Comparison of ENCODE assay signal across 8 cellular contexts in the genomic region with DNA sequence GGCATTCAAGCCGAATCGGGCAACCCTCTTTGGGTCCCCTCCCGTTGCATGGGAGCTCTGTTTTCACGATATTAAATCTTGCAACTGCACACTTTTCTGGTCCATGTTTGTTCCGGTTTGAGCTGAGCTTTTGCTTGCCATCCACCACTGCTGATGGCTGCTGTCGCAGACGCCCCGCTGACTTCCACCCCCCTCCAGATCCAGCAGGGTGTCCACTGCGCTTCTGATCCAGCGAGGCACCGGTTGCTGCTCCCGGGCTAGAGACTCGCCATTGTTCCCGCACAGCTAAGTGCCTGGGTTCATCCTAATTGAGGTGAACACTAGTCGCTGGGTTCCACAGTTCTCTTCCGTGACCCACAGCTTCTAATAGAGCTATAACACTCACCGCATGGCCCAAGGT. TPM values are rescaled to one million over a fixed set of nuclear protein-coding genes. Genes with fewer than 3 reads are reported as not detected.
DNase-seq lines count a peak whose midpoint lies in the region; ATAC-seq, FAIRE-seq and TF ChIP-seq lines count a peak whose summit lies in the region.

No MANE protein-coding gene starts in this region.

- H3K36me3 ChIP-seq in right atrium auricular region (no peaks in the 10 kb centered on the region), K562 (ENCODE audit: control insufficient read depth, insufficient read depth, low read length) (no peaks in the 10 kb centered on the region), mucosa of rectum (ENCODE audit: control insufficient read depth in 2 of 2, insufficient read depth in 2 of 2, low read length in 2 of 2) (no peaks in the 10 kb centered on the region)

- FAIRE-seq in K562 (lab: Jason Lieb, UNC): no peak

- WGBS in K562 (ENCODE audit: insufficient coverage, low coverage, missing lambda C conversion rate): 60% methylated on average over 17 of the region's 17 CpGs

- intact Hi-C loops in left ventricle myocardium superior (cut with micrococcal nuclease): no loop called here
- intact Hi-C loops in K562 (cut with micrococcal nuclease): no loop called here

- BruUV-seq in K562 (replicated peaks; lab: Mats Ljungman, UMichigan): no TSS peak

- H3K9me3 ChIP-seq in right atrium auricular region (no peaks in the 10 kb centered on the region), K562 (replicated peaks; ENCODE audit: control insufficient read depth, insufficient read depth, low read depth, low read length) (no peaks in the 10 kb centered on the region), mucosa of rectum (ENCODE audit: control insufficient read depth in 2 of 2, low read length in 2 of 2) (no peaks in the 10 kb centered on the region)

- H3K9ac ChIP-seq in K562 (ENCODE audit: insufficient read depth in 1 of 2, low read depth in 2 of 2, low read length in 2 of 2) (0 out of 4 replicates have a peak overlapping the region, but pooled peaks of 1 of the 2 experiments have one; percentile 45), mucosa of rectum (ENCODE audit: low read depth in 1 of 2, low read length in 2 of 2) (peak overlapping the region in 1 of 2 donors; percentile 78)

- peak overlapping the region; percentile 91 for H3K4me2 ChIP-seq in K562 (ENCODE audit: insufficient read depth, low read length)

- CTCF ChIA-PET in K562 (lab: Yijun Ruan, JAX; ENCODE audit: low intra/inter-chr PET ratio): no interaction called here

- peaks cover 0 to 32% of the 10 kb centered on the region in 2 donors for H3K4me1 ChIP-seq in right atrium auricular region
- peaks cover 2 to 19% of the 10 kb centered on the region in 2 experiments; a peak in 3 of 5 replicates for H3K4me1 ChIP-seq in K562 (replicated peaks in 1 of 2; ENCODE audit: control insufficient read depth in 2 of 2, insufficient read depth in 2 of 2, low read length in 2 of 2)
- peaks cover 9 to 10% of the 10 kb centered on the region in 2 donors for H3K4me1 ChIP-seq in mucosa of rectum (ENCODE audit: control insufficient read depth in 2 of 2, insufficient read depth in 2 of 2, low read length in 2 of 2)

- no peak for TF ChIP-seq CTCF in right atrium auricular region (IDR thresholded peaks at IDR 0.05)
- TF ChIP-seq CTCF in K562 (IDR thresholded peaks at IDR 0.05 in 2 of 3, conservative IDR thresholded peaks at IDR 0.05 in 1 of 3; ENCODE audit: insufficient read depth in 2 of 3, low read depth in 1 of 3, low read length in 3 of 3): no peak

- in situ Hi-C loops in K562 (cut with MboI): no loop called here

- DNase-seq in right atrium auricular region (ENCODE audit: low spot score) (no peak), left ventricle myocardium superior (no peak), K562 (ENCODE audit: extremely low read depth in 1 of 4, low spot score in 3 of 4) (no peak), SW480 (ENCODE audit: low spot score) (no peak), SIG-M5 treated with dmso at 0.1 percent for 504 hours (lab: John Stamatoyannopoulos, UW; ENCODE audit: unreplicated experiment) (no peak)

- H3K27ac ChIP-seq in right atrium auricular region (peak overlapping the region; percentile 87 to 95), K562 (ENCODE audit: extremely low read depth, low read depth, low read length) (no peak overlapping the region), mucosa of rectum (ENCODE audit: low read depth in 2 of 2, low read length in 2 of 2) (no peak overlapping the region)

- no peak for TF ChIP-seq RAD21 in K562 (CRISPR knock-in tag; conservative IDR thresholded peaks at IDR 0.05 in 1 of 2, IDR thresholded peaks at IDR 0.05 in 1 of 2)

- no peak for TF ChIP-seq EP300 in K562 (IDR thresholded peaks at IDR 0.05; ENCODE audit: low read length)

- no peak overlapping the region for H2AFZ ChIP-seq in K562 (ENCODE audit: low read depth, low read length)

- H3K79me2 ChIP-seq in K562 (ENCODE audit: control insufficient read depth, insufficient read depth, low read length): no peaks in the 10 kb centered on the region

- H3K9me1 ChIP-seq in K562 (ENCODE audit: control insufficient read depth, insufficient read depth, low read length): peaks cover 3% of the 10 kb centered on the region

- TF ChIP-seq POLR2A in K562 (conservative IDR thresholded peaks at IDR 0.05): no peak

- H3K27me3 ChIP-seq in right atrium auricular region (no peaks in the 10 kb centered on the region), K562 (ENCODE audit: control insufficient read depth in 2 of 2, insufficient read depth in 2 of 2, low read length in 2 of 2) (no peaks in the 10 kb centered on the region), mucosa of rectum (ENCODE audit: control insufficient read depth in 2 of 2, insufficient read depth in 2 of 2, low read length in 2 of 2) (no peaks in the 10 kb centered on the region)

- H4K20me1 ChIP-seq in K562 (replicated peaks; ENCODE audit: control insufficient read depth, insufficient read depth, low read length): peaks cover 10% of the 10 kb centered on the region

- ATAC-seq in left ventricle myocardium superior: no peak
- ATAC-seq in K562: no peak
- no peak for ATAC-seq in GM18520 (IDR thresholded peaks at IDR 0.05; ENCODE audit: unreplicated experiment)
- ATAC-seq in HG03280 (IDR thresholded peaks at IDR 0.05; ENCODE audit: unreplicated experiment): no peak

- H3K4me3 ChIP-seq in right atrium auricular region: peak overlapping the region; percentile 85 to 93
- no peak overlapping the region for H3K4me3 ChIP-seq in K562
- H3K4me3 ChIP-seq in mucosa of rectum (ENCODE audit: low read length in 2 of 2): peak overlapping the region; percentile 88 to 93

- POLR2A ChIA-PET in K562 (lab: Yijun Ruan, JAX): interaction anchor here (0.7 kb wide), 2 partner anchors 26 to 299 kb away, joined by 3 read pairs; no protein-coding TSS in a partner anchor

TF ChIP-seq in K562, 482 proteins besides CTCF, POLR2A, EP300 and RAD21:
- no peak for TF ChIP-seq STAT5B (CRISPR knock-in tag; IDR thresholded peaks at IDR 0.05)
- peak; percentile 58 for TF ChIP-seq POLR2G (IDR thresholded peaks at IDR 0.05; ENCODE audit: low read depth, low read length)

RNA-seq across cellular contexts. Expression of gene ACOX3, which starts 13.3 kb away (rescaled TPM):
- total RNA-seq in right atrium auricular region (10 to 100 TPM; 66.9 to 68.8 TPM), left ventricle myocardium superior (25.8 TPM), K562 (2014; rRNA removed) (4.9 and 5.1 TPM in 2 replicates), K562 (2014; rRNA removed; fragmentation: Illumina TruSeq; extraction: Trizol) (3.7 and 3.8 TPM in 2 replicates), K562 (2015; rRNA removed; fragmentation: Illumina TruSeq; extraction: Trizol) (3.8 and 4.6 TPM in 2 replicates), K562 (2021) (5.9 and 7.3 TPM in 2 replicates)
- total RNA-seq in K562 (2011; cell fraction: chromatin; rRNA removed; ENCODE audit: low replicate concordance): 8.4 and 18.6 TPM in 2 replicates
- 5.9 and 8.7 TPM in 2 replicates for total RNA-seq in K562 (2011; cell fraction: nucleolus; rRNA removed)
- total RNA-seq in K562 (2011; cell fraction: nucleoplasm; rRNA removed): 5.9 and 9.8 TPM in 2 replicates
- polyA plus RNA-seq in K562 (2011; rRNA removed) (2.3 and 2.9 TPM in 2 replicates), K562 (2014; fragmentation: Illumina TruSeq; extraction: Trizol) (4.0 and 4.4 TPM in 2 replicates), K562 (2014; fragmentation: Nextera tagmentation; extraction: Ambion mirVana) (1 to 10 TPM in 1 of 2 experiments, under 1 TPM in 1; 0.68 to 1.0 TPM), K562 (2014; rRNA removed) (3.0 and 4.9 TPM in 2 replicates)
- 2.6 and 3.3 TPM in 2 replicates for polyA plus RNA-seq in K562 (2011; cell fraction: cytosol; rRNA removed)
- 6.1 and 6.5 TPM in 2 replicates for polyA plus RNA-seq in K562 (2011; cell fraction: nucleus; rRNA removed)
- polyA plus RNA-seq in K562 (2012): 5.1 and 9.2 TPM in 2 replicates
- polyA minus RNA-seq in K562 (2011; rRNA and poly(A)+ RNA removed): 3.9 and 5.0 TPM in 2 replicates
- polyA minus RNA-seq in K562 (2011; cell fraction: cytosol; rRNA and poly(A)+ RNA removed): 1.5 and 4.6 TPM in 2 replicates
- polyA minus RNA-seq in K562 (2011; cell fraction: nucleus; rRNA and poly(A)+ RNA removed): 3.5 and 4.8 TPM in 2 replicates

RNA-seq across cellular contexts. Expression of gene TRMT44, which starts 13.3 kb away (rescaled TPM):
- 10 to 100 TPM; 10.5 to 11.4 TPM for total RNA-seq in right atrium auricular region
- total RNA-seq in left ventricle myocardium superior: 8.4 TPM
- 60.3 and 88.6 TPM in 2 replicates for total RNA-seq in K562 (2011; cell fraction: chromatin; rRNA removed; ENCODE audit: low replicate concordance)
- 53.0 and 57.5 TPM in 2 replicates for total RNA-seq in K562 (2011; cell fraction: nucleolus; rRNA removed)
- total RNA-seq in K562 (2011; cell fraction: nucleoplasm; rRNA removed): 31.6 and 38.6 TPM in 2 replicates
- total RNA-seq in K562 (2014; rRNA removed): 14.1 and 15.6 TPM in 2 replicates
- 8.6 and 10.0 TPM in 2 replicates for total RNA-seq in K562 (2014; rRNA removed; fragmentation: Illumina TruSeq; extraction: Trizol)
- 10.2 and 10.3 TPM in 2 replicates for total RNA-seq in K562 (2015; rRNA removed; fragmentation: Illumina TruSeq; extraction: Trizol)
- 17.3 and 18.6 TPM in 2 replicates for total RNA-seq in K562 (2021)
- polyA plus RNA-seq in K562 (2011; rRNA removed): 8.9 and 9.6 TPM in 2 replicates
- 5.5 and 9.9 TPM in 2 replicates for polyA plus RNA-seq in K562 (2011; cell fraction: cytosol; rRNA removed)
- 32.2 and 44.8 TPM in 2 replicates for polyA plus RNA-seq in K562 (2011; cell fraction: nucleus; rRNA removed)
- 8.3 and 13.2 TPM in 2 replicates for polyA plus RNA-seq in K562 (2012)
- 7.8 and 8.7 TPM in 2 replicates for polyA plus RNA-seq in K562 (2014; fragmentation: Illumina TruSeq; extraction: Trizol)
- 1 to 10 TPM; 1.2 to 2.1 TPM for polyA plus RNA-seq in K562 (2014; fragmentation: Nextera tagmentation; extraction: Ambion mirVana)
- 12.5 and 13.2 TPM in 2 replicates for polyA plus RNA-seq in K562 (2014; rRNA removed)
- polyA minus RNA-seq in K562 (2011; rRNA and poly(A)+ RNA removed): 14.7 and 16.1 TPM in 2 replicates
- polyA minus RNA-seq in K562 (2011; cell fraction: cytosol; rRNA and poly(A)+ RNA removed): 6.1 and 11.1 TPM in 2 replicates
- polyA minus RNA-seq in K562 (2011; cell fraction: nucleus; rRNA and poly(A)+ RNA removed): 35.5 and 48.8 TPM in 2 replicates

Comparison
In these comparisons a context has a peak if more than half of its experiments do, and no peak if none do; other contexts are left out.
1. H3K27ac ChIP-seq: peak in right atrium auricular region (2 of 2); none in K562 (single experiment) and mucosa of rectum (0 of 2).